In the genomic region with DNA sequence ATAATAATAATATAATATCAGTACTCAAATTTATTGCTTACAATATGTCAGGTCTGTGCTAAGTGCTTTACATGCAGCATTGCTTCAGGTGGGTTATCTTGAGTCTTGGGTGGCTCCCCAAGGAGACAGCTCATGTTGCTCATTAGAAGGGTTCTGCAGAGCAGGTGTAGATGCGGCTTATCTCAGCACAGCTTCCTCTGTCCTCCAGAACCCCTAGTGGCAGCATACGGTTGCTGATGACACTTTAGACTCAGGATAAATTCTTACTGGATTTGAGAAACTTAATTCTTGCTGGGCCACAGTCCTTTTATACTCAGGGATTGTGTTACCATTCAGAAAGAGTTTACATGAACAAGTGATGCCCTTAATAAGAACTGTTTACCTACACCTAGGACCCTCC, we compare ENCODE assay signal across 11 cellular contexts. TPM values are rescaled to one million over a fixed set of nuclear protein-coding genes. Genes with fewer than 3 reads are reported as not detected.
A peak's percentile ranks its signal among the peaks of the same experiment; 100 is the strongest.
DNase-seq lines count a peak whose midpoint lies in the region; ATAC-seq, FAIRE-seq and TF ChIP-seq lines count a peak whose summit lies in the region.
"Had no signal": no experiment of that assay in that cellular context is flagged by ENCODE, and none has a peak within 500 bp of the region (broad histone marks: within the 10 kb centered on the region; RNA-seq: fewer than 3 reads in every experiment).

No MANE protein-coding gene starts in this region.

- intact Hi-C loops in PC-9 (cut with micrococcal nuclease; ENCODE audit: unreplicated experiment), result no loop called here

- POLR2A ChIA-PET in PC-9 (lab: Charles Lee; ENCODE audit: unreplicated experiment), result no interaction called here

- FAIRE-seq in HTR-8/SVneo (lab: Jason Lieb, UNC), result no peak

- H3K4me3 Mint-ChIP-seq in endodermal cell (no peak overlapping the region), type B pancreatic cell (no peak overlapping the region)

- no peak for ATAC-seq in HG02798 (IDR thresholded peaks at IDR 0.05; ENCODE audit: poor library complexity, unreplicated experiment)

- H3K4me3 ChIP-seq in PC-9 (no peak overlapping the region), endodermal cell (ENCODE audit: low read length) (no peak overlapping the region)

- peaks cover 66% of the 10 kb centered on the region for H4K20me1 ChIP-seq in PC-9 (ENCODE audit: insufficient read depth)

- TF ChIP-seq CTCF in PC-9 (conservative IDR thresholded peaks at IDR 0.05) (0 out of 2 replicates have a peak, but pooled peaks have one; percentile 15), endodermal cell (conservative IDR thresholded peaks at IDR 0.05) (peak; percentile 78), type B pancreatic cell (conservative IDR thresholded peaks at IDR 0.05) (peak; percentile 55)

- BruUV-seq in PC-9 (replicated peaks; lab: Mats Ljungman, UMichigan), result no TSS peak

- H3K4me1 Mint-ChIP-seq in endodermal cell (peaks cover 4% of the 10 kb centered on the region), type B pancreatic cell (ENCODE audit: unreplicated experiment) (peaks cover 11% of the 10 kb centered on the region)

- H3K36me3 ChIP-seq in PC-9 (ENCODE audit: low read depth) (peaks cover 15% of the 10 kb centered on the region), endodermal cell (ENCODE audit: control insufficient read depth, insufficient read depth, low read length) (peaks cover 27% of the 10 kb centered on the region)

- peaks cover 14% of the 10 kb centered on the region; the same call in 1 of the 2 replicates for H3F3A ChIP-seq in PC-9 (ENCODE audit: insufficient read depth, low read depth)

- no peak overlapping the region for H3K4me2 ChIP-seq in PC-9

- peak; percentile 18 for DNase-seq in stimulated activated CD4-positive, alpha-beta T cell treated with anti-CD3 and anti-CD28 coated beads, Interleukin-4, amount 100 ng/mL, for 24 hours
- DNase-seq in stimulated activated CD4-positive, alpha-beta T cell treated with anti-CD3 and anti-CD28 coated beads, Interleukin-2, amount 100 ng/mL, for 48 hours, result no peak
- DNase-seq in PC-9 (no peak), endodermal cell (peak; percentile 65), type B pancreatic cell (ENCODE audit: extremely low spot score, unreplicated experiment) (no peak), HTR-8/SVneo (ENCODE audit: insufficient read length, low spot score) (no peak), NCI-H1417 treated with DMSO at 0.1 percent for 48 hours (lab: John Stamatoyannopoulos, UW) (no peak)
- DNase-seq: activated CD8-positive, alpha-beta memory T cell treated with anti-CD3 and anti-CD28 coated beads for 24 hours; Calu3 had no signal

- no peaks in the 10 kb centered on the region for H3K27me3 Mint-ChIP-seq in endodermal cell (ENCODE audit: insufficient read depth)
- H3K27me3 Mint-ChIP-seq in type B pancreatic cell, result no peaks in the 10 kb centered on the region

- WGBS in endodermal cell (ENCODE audit: insufficient coverage in 1 of 2, insufficient read length in 1 of 2), 2 experiments, result 67 to 83% methylated on average over 2 of the region's 2 CpGs

- no peaks in the 10 kb centered on the region for H3K9me2 ChIP-seq in PC-9 (ENCODE audit: insufficient read depth)

- H3K27ac Mint-ChIP-seq in endodermal cell (no peak overlapping the region), type B pancreatic cell (no peak overlapping the region)

- no peak overlapping the region for H3K9ac ChIP-seq in endodermal cell (ENCODE audit: extremely low read depth, low read length, poor library complexity, severe bottlenecking)

- no peak overlapping the region for H2AFZ ChIP-seq in PC-9

- H3K27ac ChIP-seq in PC-9, result no peak overlapping the region
- H3K27ac ChIP-seq in endodermal cell (ENCODE audit: low read depth, low read length), result no peak overlapping the region
- H3K27ac ChIP-seq: HL-60 had no signal

- H3K27me3 ChIP-seq in PC-9 (ENCODE audit: insufficient read depth, low read depth) (no peaks in the 10 kb centered on the region), endodermal cell (ENCODE audit: control insufficient read depth, insufficient read depth, low read length, poor library complexity, severe bottlenecking) (no peaks in the 10 kb centered on the region)

- H3K9me3 Mint-ChIP-seq in endodermal cell, result peaks cover 2% of the 10 kb centered on the region
- peaks cover 6% of the 10 kb centered on the region for H3K9me3 Mint-ChIP-seq in type B pancreatic cell

- CTCF ChIA-PET in PC-9 (lab: Charles Lee), result no interaction called here

- H3K79me2 ChIP-seq in PC-9 (ENCODE audit: low read depth), result peaks cover 87% of the 10 kb centered on the region

- H3K36me3 Mint-ChIP-seq in endodermal cell (ENCODE audit: low read depth) (peaks cover 23% of the 10 kb centered on the region), type B pancreatic cell (peaks cover 7% of the 10 kb centered on the region)

- H3K9me3 ChIP-seq in PC-9 (ENCODE audit: insufficient read depth, low read depth), result no peaks in the 10 kb centered on the region
- peaks cover 8% of the 10 kb centered on the region for H3K9me3 ChIP-seq in endodermal cell (ENCODE audit: control insufficient read depth, low read length)

- H3K4me1 ChIP-seq in PC-9 (replicated peaks; ENCODE audit: insufficient read depth) (peaks cover 13% of the 10 kb centered on the region), endodermal cell (ENCODE audit: control insufficient read depth, insufficient read depth, low read length) (no peaks in the 10 kb centered on the region)

RNA-seq across cellular contexts. Expression of a gene that starts 8.9 kb away (rescaled TPM):
- 20.4 and 22.3 TPM in 2 replicates for total RNA-seq in PC-9 (2021)
- total RNA-seq in endodermal cell, result 10 to 100 TPM; 21.8 to 23.8 TPM
- polyA plus RNA-seq in endodermal cell (2013, experiment 1 of 2), result 21.4 TPM
- 20.8 TPM for polyA plus RNA-seq in endodermal cell (2013, experiment 2 of 2)
- total RNA-seq in type B pancreatic cell (ENCODE audit: low replicate concordance), result 30.4 and 37.2 TPM in 2 replicates

RNA-seq across cellular contexts. Expression of a gene that starts 55.5 kb away (rescaled TPM):
- total RNA-seq in PC-9 (2021), result 11.2 and 12.5 TPM in 2 replicates
- total RNA-seq in endodermal cell, result 10 to 100 TPM in 1 of 2 donors, 1 to 10 TPM in 1; 9.9 to 12.4 TPM
- 7.4 TPM for polyA plus RNA-seq in endodermal cell (2013, experiment 1 of 2)
- polyA plus RNA-seq in endodermal cell (2013, experiment 2 of 2), result 6.5 TPM
- 5.5 and 7.6 TPM in 2 replicates for total RNA-seq in type B pancreatic cell (ENCODE audit: low replicate concordance)

Comparison
In these comparisons a context has a peak if more than half of its experiments do, and no peak if none do; other contexts are left out.
1. DNase-seq: peak in stimulated activated CD4-positive, alpha-beta T cell treated with anti-CD3 and anti-CD28 coated beads, Interleukin-4, amount 100 ng/mL, for 24 hours (single experiment) and endodermal cell (single experiment); none in stimulated activated CD4-positive, alpha-beta T cell treated with anti-CD3 and anti-CD28 coated beads, Interleukin-2, amount 100 ng/mL, for 48 hours (0 of 2), PC-9 (0 of 2), type B pancreatic cell (single experiment), HTR-8/SVneo (single experiment) and NCI-H1417 treated with DMSO at 0.1 percent for 48 hours (single experiment).
2. CTCF ChIP-seq: peak in every context shown above with its lines; median percentile 78 in endodermal cell; 55 in type B pancreatic cell; 15 in PC-9.